ENCODE assay signal across 9 cellular contexts in genomic region chr2:7825591-7826312, GRCh38.
DNase-seq lines count a peak whose midpoint lies in the region; ATAC-seq, FAIRE-seq and TF ChIP-seq lines count a peak whose summit lies in the region.
"Had no signal": no experiment of that assay in that cellular context is flagged by ENCODE, and none has a peak within 500 bp of the region (broad histone marks: within the 10 kb centered on the region; RNA-seq: fewer than 3 reads in every experiment).

No MANE protein-coding gene starts in this region.

- H3K4me1 Mint-ChIP-seq in activated naive CD8-positive, alpha-beta T cell (ENCODE audit: low read depth) = peaks cover 11% of the 10 kb centered on the region

- H3K27ac ChIP-seq in kidney (ENCODE audit: low read depth in 2 of 2, low read length in 2 of 2) = no peak overlapping the region

- H3K36me3 Mint-ChIP-seq in activated naive CD8-positive, alpha-beta T cell = no peaks in the 10 kb centered on the region

- peak; percentile 23 to 35 for DNase-seq in stimulated activated CD4-positive, alpha-beta T cell treated with anti-CD3 and anti-CD28 coated beads, Interleukin-12 subunit alpha, Interleukin-12 subunit beta, amount 100 ng/mL, for 24 hours (ENCODE audit: low read depth in 2 of 2)
- no peak for DNase-seq in kidney
- DNase-seq in NCI-H2227 (lab: John Stamatoyannopoulos, UW; ENCODE audit: unreplicated experiment) = no peak
- DNase-seq in C1 segment of cervical spinal cord (lab: John Stamatoyannopoulos, UW) = no peak

- peaks cover 5% of the 10 kb centered on the region for H3K9me3 Mint-ChIP-seq in activated naive CD8-positive, alpha-beta T cell (ENCODE audit: low read depth)

- H3K27me3 Mint-ChIP-seq in activated naive CD8-positive, alpha-beta T cell = no peaks in the 10 kb centered on the region

- H3K36me3 ChIP-seq in kidney (ENCODE audit: control insufficient read depth in 1 of 2, insufficient read depth in 2 of 2, low read length in 2 of 2) = no peaks in the 10 kb centered on the region

- H3K4me3 Mint-ChIP-seq in activated naive CD8-positive, alpha-beta T cell = no peak overlapping the region

- TF ChIP-seq CTCF in kidney (IDR thresholded peaks at IDR 0.05; ENCODE audit: borderline replicate concordance, extremely low read depth, insufficient read depth) = no peak

- no peak overlapping the region for H3K4me3 ChIP-seq in kidney (ENCODE audit: low read length in 2 of 2)

- H3K9me3 ChIP-seq in kidney (ENCODE audit: control insufficient read depth in 1 of 2, low read length in 2 of 2) = no peaks in the 10 kb centered on the region

- intact Hi-C loops in kidney (cut with DNase I) = no loop called here

- H3K9ac ChIP-seq in kidney (ENCODE audit: low read length in 2 of 2) = no peak overlapping the region

- ATAC-seq in GM19035 (IDR thresholded peaks at IDR 0.05; ENCODE audit: unreplicated experiment) (peak; percentile 89), HG03066 (IDR thresholded peaks at IDR 0.05; ENCODE audit: low read depth, unreplicated experiment) (peak; percentile 84), HG03571 (IDR thresholded peaks at IDR 0.05; ENCODE audit: unreplicated experiment) (no peak)

- no peaks in the 10 kb centered on the region for H3K4me1 ChIP-seq in kidney (ENCODE audit: control insufficient read depth in 1 of 2, insufficient read depth in 1 of 2, low read depth in 1 of 2, low read length in 2 of 2)

- no peak for FAIRE-seq in kidney (lab: Jason Lieb, UNC)
- FAIRE-seq: colon had no signal

- H3K27ac Mint-ChIP-seq in activated naive CD8-positive, alpha-beta T cell = peak overlapping the region; percentile 51

Comparison
In these comparisons a context has a peak if more than half of its experiments do, and no peak if none do; other contexts are left out.
1. DNase-seq: peak in stimulated activated CD4-positive, alpha-beta T cell treated with anti-CD3 and anti-CD28 coated beads, Interleukin-12 subunit alpha, Interleukin-12 subunit beta, amount 100 ng/mL, for 24 hours (2 of 2); none in kidney (single experiment), NCI-H2227 (single experiment) and C1 segment of cervical spinal cord (0 of 14).